In the genomic region with DNA sequence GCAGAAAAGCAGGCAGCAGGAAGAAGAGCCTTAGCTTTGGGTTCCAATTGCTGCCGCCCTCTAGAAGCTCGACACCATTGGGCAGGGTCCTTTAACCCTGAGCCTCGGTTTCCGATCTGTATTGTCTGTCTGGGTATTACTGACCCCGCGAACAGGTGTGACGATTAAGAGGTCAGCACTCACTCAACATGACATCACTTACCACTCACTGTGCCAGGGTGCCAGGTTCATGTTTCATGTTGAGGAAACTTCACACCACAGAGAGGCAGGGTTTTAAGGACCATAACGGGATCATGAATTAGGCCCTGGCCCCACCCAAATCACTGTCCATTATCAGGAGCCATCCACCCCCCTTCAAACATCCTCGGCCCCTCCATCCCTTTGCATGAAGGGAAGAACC, we compare ENCODE assay signal across 20 cellular contexts.
A peak's percentile ranks its signal among the peaks of the same experiment; 100 is the strongest.
DNase-seq lines count a peak whose midpoint lies in the region; ATAC-seq and TF ChIP-seq lines count a peak whose summit lies in the region.
"Had no signal": no experiment of that assay in that cellular context is flagged by ENCODE, and none has a peak within 500 bp of the region (broad histone marks: within the 10 kb centered on the region; RNA-seq: fewer than 3 reads in every experiment).

No MANE protein-coding gene starts in this region.

- H3K4me1 ChIP-seq in SK-N-SH (ENCODE audit: control insufficient read depth in 1 of 2, insufficient read depth in 2 of 2, low read depth in 1 of 2, low read length in 1 of 2) = peaks cover 0 to 9% of the 10 kb centered on the region in 2 experiments; a peak in 1 of 4 replicates

- H3K9me3 ChIP-seq in SK-N-SH = no peaks in the 10 kb centered on the region
- H3K9me3 ChIP-seq: BE2C had no signal

- no peak for TF ChIP-seq RAD21 in SK-N-SH (IDR thresholded peaks at IDR 0.05; ENCODE audit: low read length)

- H3K4me2 ChIP-seq in SK-N-SH = no peak overlapping the region

- H3K27me3 Mint-ChIP-seq in activated T-cell treated with anti-CD3 and anti-CD28 coated beads, Interleukin-2, amount 50 U/mL, for 24 hours = no peaks in the 10 kb centered on the region
- no peaks in the 10 kb centered on the region for H3K27me3 Mint-ChIP-seq in activated T-cell treated with anti-CD3 and anti-CD28 coated beads, Interleukin-2, amount 50 U/mL, for 4 hours (ENCODE audit: low read depth)
- H3K27me3 Mint-ChIP-seq in activated T-helper 17 cell treated with anti-CD3 and anti-CD28 coated beads, Interleukin-2, amount 50 U/mL, for 72 hours = no peaks in the 10 kb centered on the region
- H3K27me3 Mint-ChIP-seq in type B pancreatic cell = no peaks in the 10 kb centered on the region
- H3K27me3 Mint-ChIP-seq: CD8-positive, alpha-beta memory T cell had no signal

- POLR2A ChIA-PET in SK-N-SH (lab: Yijun Ruan, JAX) = no interaction called here

- H3F3A ChIP-seq in SK-N-SH (replicated peaks; ENCODE audit: insufficient read depth) = no peaks in the 10 kb centered on the region

- WGBS in SK-N-SH (ENCODE audit: low lambda C conversion rate) = 94% methylated on average over 9 of the region's 9 CpGs

- H2AFZ ChIP-seq in SK-N-SH (ENCODE audit: low read depth) = no peak overlapping the region

- no peaks in the 10 kb centered on the region for H3K9me2 ChIP-seq in SK-N-SH

- no peak overlapping the region for H3K4me3 ChIP-seq in SK-N-SH (ENCODE audit: low read depth in 2 of 2, low read length in 1 of 2)

- H3K9ac ChIP-seq in SK-N-SH = no peak overlapping the region

- no peaks in the 10 kb centered on the region for H3K79me2 ChIP-seq in SK-N-SH (ENCODE audit: insufficient read depth)

- peaks cover 47% of the 10 kb centered on the region for H3K36me3 Mint-ChIP-seq in activated T-cell treated with anti-CD3 and anti-CD28 coated beads, Interleukin-2, amount 50 U/mL, for 24 hours (ENCODE audit: low read depth)
- H3K36me3 Mint-ChIP-seq in activated T-cell treated with anti-CD3 and anti-CD28 coated beads, Interleukin-2, amount 50 U/mL, for 4 hours (ENCODE audit: insufficient read depth) = peaks cover 20% of the 10 kb centered on the region
- H3K36me3 Mint-ChIP-seq in activated T-helper 17 cell treated with anti-CD3 and anti-CD28 coated beads, Interleukin-2, amount 50 U/mL, for 72 hours (ENCODE audit: low read depth) = peaks cover 43% of the 10 kb centered on the region
- peaks cover 13% of the 10 kb centered on the region for H3K36me3 Mint-ChIP-seq in type B pancreatic cell

- CTCF ChIA-PET in SK-N-SH (lab: Yijun Ruan, JAX) = interaction anchor here (1.7 kb wide), 1 partner anchor 241 kb away, joined by 6 read pairs; no protein-coding TSS in a partner anchor

- H3K9me3 Mint-ChIP-seq in activated T-cell treated with anti-CD3 and anti-CD28 coated beads, Interleukin-2, amount 50 U/mL, for 24 hours = no peaks in the 10 kb centered on the region
- no peaks in the 10 kb centered on the region for H3K9me3 Mint-ChIP-seq in activated T-cell treated with anti-CD3 and anti-CD28 coated beads, Interleukin-2, amount 50 U/mL, for 4 hours
- H3K9me3 Mint-ChIP-seq in activated T-helper 17 cell treated with anti-CD3 and anti-CD28 coated beads, Interleukin-2, amount 50 U/mL, for 72 hours = no peaks in the 10 kb centered on the region
- H3K9me3 Mint-ChIP-seq in type B pancreatic cell = no peaks in the 10 kb centered on the region
- H3K9me3 Mint-ChIP-seq: CD8-positive, alpha-beta memory T cell had no signal

- H3K4me3 Mint-ChIP-seq in activated T-cell treated with anti-CD3 and anti-CD28 coated beads, Interleukin-2, amount 50 U/mL, for 24 hours = no peak overlapping the region
- no peak overlapping the region for H3K4me3 Mint-ChIP-seq in activated T-cell treated with anti-CD3 and anti-CD28 coated beads, Interleukin-2, amount 50 U/mL, for 4 hours
- H3K4me3 Mint-ChIP-seq in activated T-helper 17 cell treated with anti-CD3 and anti-CD28 coated beads, Interleukin-2, amount 50 U/mL, for 72 hours = no peak overlapping the region
- H3K4me3 Mint-ChIP-seq in type B pancreatic cell = no peak overlapping the region
- H3K4me3 Mint-ChIP-seq: CD8-positive, alpha-beta memory T cell had no signal

- H3K27ac Mint-ChIP-seq in activated T-cell treated with anti-CD3 and anti-CD28 coated beads, Interleukin-2, amount 50 U/mL, for 24 hours = peak overlapping the region; percentile 76
- H3K27ac Mint-ChIP-seq in activated T-helper 17 cell treated with anti-CD3 and anti-CD28 coated beads, Interleukin-2, amount 50 U/mL, for 72 hours = peak overlapping the region; percentile 32
- H3K27ac Mint-ChIP-seq in type B pancreatic cell = peak overlapping the region; percentile 70

- no peaks in the 10 kb centered on the region for H3K27me3 ChIP-seq in SK-N-SH (ENCODE audit: insufficient read depth)
- H3K27me3 ChIP-seq: BE2C had no signal

- DNase-seq in activated T-cell treated with anti-CD3 and anti-CD28 coated beads, Interleukin-2, amount 50 U/mL, for 24 hours = no peak
- no peak for DNase-seq in activated T-cell treated with anti-CD3 and anti-CD28 coated beads, Interleukin-2, amount 50 U/mL, for 4 hours
- peak; percentile 80 for DNase-seq in myocyte (ENCODE audit: low read depth)
- no peak for DNase-seq in type B pancreatic cell (ENCODE audit: extremely low spot score, unreplicated experiment)
- DNase-seq in SK-N-SH = no peak
- DNase-seq: BE2C; CD8-positive, alpha-beta memory T cell; Kasumi-1; NCI-H1092 treated with DMSO at 0.1 percent for 48 hours; NCI-H146; NCI-H2029 treated with DMSO at 0.1 percent for 48 hours; NCI-H2171 treated with DMSO at 0.1 percent for 48 hours; NCI-H446; NCI-H526 treated with DMSO at 0.1 percent for 48 hours had no signal

- H4K20me1 ChIP-seq in SK-N-SH (ENCODE audit: insufficient read depth) = no peaks in the 10 kb centered on the region

- no peak overlapping the region; a peak in 1 of 4 replicates for H3K27ac ChIP-seq in SK-N-SH (ENCODE audit: low read depth in 2 of 2, low read length in 1 of 2)
- H3K27ac ChIP-seq: HL-60 had no signal

- H3K36me3 ChIP-seq in SK-N-SH (replicated peaks in 1 of 2; ENCODE audit: control insufficient read depth in 1 of 2, insufficient read depth in 2 of 2, low read length in 1 of 2) = peaks cover 20 to 62% of the 10 kb centered on the region in 2 experiments

- no peak for ATAC-seq in activated T-cell treated with anti-CD3 and anti-CD28 coated beads, Interleukin-2, amount 50 U/mL, for 4 hours
- no peak for ATAC-seq in activated T-helper 17 cell treated with anti-CD3 and anti-CD28 coated beads, Interleukin-2, amount 50 U/mL, for 72 hours (replicated peaks)
- ATAC-seq in GM19395 (IDR thresholded peaks at IDR 0.05; ENCODE audit: unreplicated experiment) (no peak), GM21526 (IDR thresholded peaks at IDR 0.05; ENCODE audit: low FRiP score, unreplicated experiment) (no peak)
- ATAC-seq: Panc1, Right ventricle myocardium inferior had no signal

- TF ChIP-seq EP300 in SK-N-SH (IDR thresholded peaks at IDR 0.05; ENCODE audit: borderline replicate concordance in 1 of 2, low read depth in 1 of 2, low read length in 1 of 2) = no peak

- TF ChIP-seq CTCF in type B pancreatic cell (conservative IDR thresholded peaks at IDR 0.05) (no peak), SK-N-SH (IDR thresholded peaks at IDR 0.05) (no peak)

- H3K4me1 Mint-ChIP-seq in activated T-cell treated with anti-CD3 and anti-CD28 coated beads, Interleukin-2, amount 50 U/mL, for 24 hours (ENCODE audit: low read depth) = peaks cover 17% of the 10 kb centered on the region
- H3K4me1 Mint-ChIP-seq in activated T-cell treated with anti-CD3 and anti-CD28 coated beads, Interleukin-2, amount 50 U/mL, for 4 hours (ENCODE audit: low read depth) = peaks cover 16% of the 10 kb centered on the region
- peaks cover 10% of the 10 kb centered on the region for H3K4me1 Mint-ChIP-seq in activated T-helper 17 cell treated with anti-CD3 and anti-CD28 coated beads, Interleukin-2, amount 50 U/mL, for 72 hours
- H3K4me1 Mint-ChIP-seq in type B pancreatic cell (ENCODE audit: unreplicated experiment) = peaks cover 13% of the 10 kb centered on the region

TF ChIP-seq in SK-N-SH, 30 proteins besides CTCF, POLR2A, EP300 and RAD21 (continues in another document):
- no peak for TF ChIP-seq YY1 (IDR thresholded peaks at IDR 0.05; ENCODE audit: low read depth)
- TF ChIP-seq NRF1 (IDR thresholded peaks at IDR 0.05; ENCODE audit: low read depth, low read length) = no peak
- TF ChIP-seq RCOR1 (IDR thresholded peaks at IDR 0.05; ENCODE audit: low read length) = no peak
- TF ChIP-seq, protein P1, sequence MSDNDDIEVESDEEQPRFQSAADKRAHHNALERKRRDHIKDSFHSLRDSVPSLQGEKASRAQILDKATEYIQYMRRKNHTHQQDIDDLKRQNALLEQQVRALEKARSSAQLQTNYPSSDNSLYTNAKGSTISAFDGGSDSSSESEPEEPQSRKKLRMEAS (IDR thresholded peaks at IDR 0.05; ENCODE audit: low read depth) = no peak
- TF ChIP-seq, protein P2, sequence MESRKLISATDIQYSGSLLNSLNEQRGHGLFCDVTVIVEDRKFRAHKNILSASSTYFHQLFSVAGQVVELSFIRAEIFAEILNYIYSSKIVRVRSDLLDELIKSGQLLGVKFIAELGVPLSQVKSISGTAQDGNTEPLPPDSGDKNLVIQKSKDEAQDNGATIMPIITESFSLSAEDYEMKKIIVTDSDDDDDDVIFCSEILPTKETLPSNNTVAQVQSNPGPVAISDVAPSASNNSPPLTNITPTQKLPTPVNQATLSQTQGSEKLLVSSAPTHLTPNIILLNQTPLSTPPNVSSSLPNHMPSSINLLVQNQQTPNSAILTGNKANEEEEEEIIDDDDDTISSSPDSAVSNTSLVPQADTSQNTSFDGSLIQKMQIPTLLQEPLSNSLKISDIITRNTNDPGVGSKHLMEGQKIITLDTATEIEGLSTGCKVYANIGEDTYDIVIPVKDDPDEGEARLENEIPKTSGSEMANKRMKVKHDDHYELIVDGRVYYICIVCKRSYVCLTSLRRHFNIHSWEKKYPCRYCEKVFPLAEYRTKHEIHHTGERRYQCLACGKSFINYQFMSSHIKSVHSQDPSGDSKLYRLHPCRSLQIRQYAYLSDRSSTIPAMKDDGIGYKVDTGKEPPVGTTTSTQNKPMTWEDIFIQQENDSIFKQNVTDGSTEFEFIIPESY (IDR thresholded peaks at IDR 0.05; ENCODE audit: borderline replicate concordance, low read depth) = no peak
